ENCODE assay signal across 24 cellular contexts in genomic region chr18:59627414-59627813, GRCh38.
"Had no signal": no experiment of that assay in that cellular context is flagged by ENCODE, and none has a peak within 500 bp of the region (broad histone marks: within the 10 kb centered on the region; RNA-seq: fewer than 3 reads in every experiment).

No MANE protein-coding gene starts in this region.

- H3K4me1 Mint-ChIP-seq: endodermal cell; natural killer cell; stimulated activated effector memory CD8-positive, alpha-beta T cell treated with anti-CD3 and anti-CD28 coated beads, Interleukin-12 subunit alpha, Interleukin-12 subunit beta, amount 100 ng/mL, for 72 hours had no signal

- H3K36me3 ChIP-seq: colonic mucosa, left lung, lower lobe of right lung, ovary, right lobe of liver, stomach, thyroid gland, vagina had no signal

- H3K9me3 ChIP-seq: colonic mucosa, left lung, ovary, psoas muscle, right lobe of liver, stomach, thyroid gland, vagina had no signal

- H3K4me3 ChIP-seq: colonic mucosa, left lung, lower lobe of right lung, ovary, psoas muscle, right lobe of liver, stomach, thyroid gland, vagina had no signal

- H3K27me3 Mint-ChIP-seq: dendritic cell treated with granulocyte-macrophage colony-stimulating factor and Interleukin-4, amounts not matched to agents 40 ng/mL and 50 ng/mL, for 4 days had no signal

- DNase-seq: colonic mucosa; effector CD8-positive, alpha-beta T cell; endodermal cell; foreskin melanocyte; glutamatergic neuron; left lung; lower lobe of right lung; natural killer cell; occipital lobe; ovary; posterior cingulate gyrus; psoas muscle; right lobe of liver; stimulated activated CD4-positive, alpha-beta T cell treated with anti-CD3 and anti-CD28 coated beads, Interleukin-2, amount 100 ng/mL, for 24 hours; stimulated activated CD4-positive, alpha-beta T cell treated with anti-CD3 and anti-CD28 coated beads, Interleukin-4, amount 100 ng/mL, for 24 hours; stimulated activated naive CD4-positive, alpha-beta T cell treated with Interleukin-2 at 50 U/mL for 16 hours; stomach; thyroid gland; trophoblast cell had no signal

- ATAC-seq: esophagus mucosa; lower lobe of right lung; natural killer cell; psoas muscle; right lobe of liver; stimulated activated effector memory CD8-positive, alpha-beta T cell treated with anti-CD3 and anti-CD28 coated beads, Interleukin-12 subunit alpha, Interleukin-12 subunit beta, amount 100 ng/mL, for 72 hours had no signal

- H3K27ac ChIP-seq: colonic mucosa, epithelial cell of prostate, left lung, lower lobe of right lung, ovary, psoas muscle, right lobe of liver, stomach, thyroid gland, vagina had no signal

- H3K4me3 Mint-ChIP-seq: dendritic cell treated with granulocyte-macrophage colony-stimulating factor and Interleukin-4, amounts not matched to agents 40 ng/mL and 50 ng/mL, for 4 days; endodermal cell; natural killer cell; stimulated activated effector memory CD8-positive, alpha-beta T cell treated with anti-CD3 and anti-CD28 coated beads, Interleukin-12 subunit alpha, Interleukin-12 subunit beta, amount 100 ng/mL, for 72 hours had no signal

- H3K36me3 Mint-ChIP-seq: natural killer cell; stimulated activated effector memory CD8-positive, alpha-beta T cell treated with anti-CD3 and anti-CD28 coated beads, Interleukin-12 subunit alpha, Interleukin-12 subunit beta, amount 100 ng/mL, for 72 hours had no signal

- H3K4me1 ChIP-seq: colonic mucosa, left lung, psoas muscle, right lobe of liver had no signal

- H3K27me3 ChIP-seq: colonic mucosa, left lung, ovary, right lobe of liver, stomach, thyroid gland, vagina had no signal

- H3K9me3 Mint-ChIP-seq: dendritic cell treated with granulocyte-macrophage colony-stimulating factor and Interleukin-4, amounts not matched to agents 40 ng/mL and 50 ng/mL, for 4 days; endodermal cell; natural killer cell; stimulated activated effector memory CD8-positive, alpha-beta T cell treated with anti-CD3 and anti-CD28 coated beads, Interleukin-12 subunit alpha, Interleukin-12 subunit beta, amount 100 ng/mL, for 72 hours had no signal

- H3K27ac Mint-ChIP-seq: dendritic cell treated with granulocyte-macrophage colony-stimulating factor and Interleukin-4, amounts not matched to agents 40 ng/mL and 50 ng/mL, for 4 days; endodermal cell; natural killer cell; stimulated activated effector memory CD8-positive, alpha-beta T cell treated with anti-CD3 and anti-CD28 coated beads, Interleukin-12 subunit alpha, Interleukin-12 subunit beta, amount 100 ng/mL, for 72 hours had no signal
